ENCODE assay signal across 10 cellular contexts in genomic region chr5:43044181-43044914, GRCh38. TPM values are rescaled to one million over a fixed set of nuclear protein-coding genes. Genes with fewer than 3 reads are reported as not detected.
A peak's percentile ranks its signal among the peaks of the same experiment; 100 is the strongest.
DNase-seq lines count a peak whose midpoint lies in the region; ATAC-seq and TF ChIP-seq lines count a peak whose summit lies in the region.
"Had no signal": no experiment of that assay in that cellular context is flagged by ENCODE, and none has a peak within 500 bp of the region (broad histone marks: within the 10 kb centered on the region; RNA-seq: fewer than 3 reads in every experiment).

No MANE protein-coding gene starts in this region.

- DNase-seq in astrocyte of the cerebellum (ENCODE audit: low read depth) (no peak), GDM1 (lab: John Stamatoyannopoulos, UW) (no peak), mesenteric fat pad (ENCODE audit: low spot score) (no peak)
- DNase-seq: Kasumi-1, OCI-M1 had no signal

- no peak overlapping the region for H3K27ac ChIP-seq in HEK293 (ENCODE audit: extremely low read depth, low read depth, low read length)
- H3K27ac ChIP-seq: epithelial cell of prostate had no signal

- H3K9me3 ChIP-seq in HEK293 (ENCODE audit: control insufficient read depth, insufficient read depth, low read depth, low read length) (no peaks in the 10 kb centered on the region), iPS-15b (ENCODE audit: control insufficient read depth, insufficient read depth, low read length) (no peaks in the 10 kb centered on the region), skeletal muscle satellite cell (replicated peaks; ENCODE audit: low read length) (no peaks in the 10 kb centered on the region)

- H3K9ac ChIP-seq in iPS-15b (ENCODE audit: low read depth, low read length) (no peak overlapping the region), skeletal muscle satellite cell (ENCODE audit: low read depth, low read length) (peak overlapping the region; percentile 22)

- POLR2A ChIA-PET in HEK293 (lab: Yijun Ruan, JAX), result no interaction called here

- TF ChIP-seq CTCF in HEK293 (tag by site-specific recombination; IDR thresholded peaks at IDR 0.05), result no peak
- TF ChIP-seq CTCF in astrocyte of the cerebellum (IDR thresholded peaks at IDR 0.05; ENCODE audit: low read depth, low read length, missing control alignments), result no peak

- H3K4me2 ChIP-seq in skeletal muscle satellite cell (ENCODE audit: low read length), result peak overlapping the region; percentile 74

- ATAC-seq in HG03045 (IDR thresholded peaks at IDR 0.05; ENCODE audit: unreplicated experiment), result no peak

- H3K4me1 ChIP-seq in HEK293 (ENCODE audit: control insufficient read depth, insufficient read depth, low read length) (no peaks in the 10 kb centered on the region; the same call in 1 of the 2 replicates), iPS-15b (ENCODE audit: control insufficient read depth, insufficient read depth, low read length) (peaks cover 6% of the 10 kb centered on the region), skeletal muscle satellite cell (ENCODE audit: control insufficient read depth, insufficient read depth, low read length) (peaks cover 29% of the 10 kb centered on the region)

- H3K36me3 ChIP-seq in HEK293 (ENCODE audit: control insufficient read depth in 2 of 2, insufficient read depth in 1 of 2, low read length in 2 of 2) (no peaks in the 10 kb centered on the region), iPS-15b (ENCODE audit: control insufficient read depth, insufficient read depth, low read length) (no peaks in the 10 kb centered on the region), skeletal muscle satellite cell (ENCODE audit: insufficient read depth, low read length) (no peaks in the 10 kb centered on the region)

- CTCF ChIA-PET in HEK293 (lab: Yijun Ruan, JAX), result interaction anchor here (1.7 to 2.2 kb wide), 2 partner anchors 21 to 62 kb away, joined by 6 to 7 read pairs; no protein-coding TSS in a partner anchor

- in situ Hi-C loops in astrocyte of the cerebellum (cut with HindIII; ENCODE audit: low sequenced_read_pairs), result no loop called here

- H3K27me3 ChIP-seq in iPS-15b (ENCODE audit: control insufficient read depth, insufficient read depth, low read length), result peaks cover 89% of the 10 kb centered on the region
- no peaks in the 10 kb centered on the region for H3K27me3 ChIP-seq in skeletal muscle satellite cell (ENCODE audit: control insufficient read depth, insufficient read depth, low read length)

- H3K4me3 ChIP-seq in HEK293 (ENCODE audit: low read depth, low read length), result no peak overlapping the region
- peak overlapping the region; percentile 34 for H3K4me3 ChIP-seq in astrocyte of the cerebellum (ENCODE audit: low read depth, low read length)
- H3K4me3 ChIP-seq in iPS-15b (ENCODE audit: low read depth, low read length), result peak overlapping the region; percentile 22
- H3K4me3 ChIP-seq in skeletal muscle satellite cell (ENCODE audit: low read length), result peak overlapping the region; percentile 56

TF ChIP-seq in HEK293, 187 proteins besides CTCF, POLR2A, EP300 and RAD21:
- TF ChIP-seq PRDM4 (tag by site-specific recombination; IDR thresholded peaks at IDR 0.05) (peak; percentile 77), ZNF341 (tag by site-specific recombination; IDR thresholded peaks at IDR 0.05; ENCODE audit: low read depth) (0 out of 2 replicates have a peak, but pooled peaks have one; percentile 12), REPIN1 (tag by site-specific recombination; IDR thresholded peaks at IDR 0.05; ENCODE audit: low read depth) (no peak)

RNA-seq across cellular contexts. Expression of gene ANXA2R, which starts 4.2 kb away (rescaled TPM):
- 2.0 TPM in 2 replicates for total RNA-seq in skeletal muscle satellite cell (2012; rRNA removed)
- 2.0 TPM for total RNA-seq in mesenteric fat pad
